In the genomic region with DNA sequence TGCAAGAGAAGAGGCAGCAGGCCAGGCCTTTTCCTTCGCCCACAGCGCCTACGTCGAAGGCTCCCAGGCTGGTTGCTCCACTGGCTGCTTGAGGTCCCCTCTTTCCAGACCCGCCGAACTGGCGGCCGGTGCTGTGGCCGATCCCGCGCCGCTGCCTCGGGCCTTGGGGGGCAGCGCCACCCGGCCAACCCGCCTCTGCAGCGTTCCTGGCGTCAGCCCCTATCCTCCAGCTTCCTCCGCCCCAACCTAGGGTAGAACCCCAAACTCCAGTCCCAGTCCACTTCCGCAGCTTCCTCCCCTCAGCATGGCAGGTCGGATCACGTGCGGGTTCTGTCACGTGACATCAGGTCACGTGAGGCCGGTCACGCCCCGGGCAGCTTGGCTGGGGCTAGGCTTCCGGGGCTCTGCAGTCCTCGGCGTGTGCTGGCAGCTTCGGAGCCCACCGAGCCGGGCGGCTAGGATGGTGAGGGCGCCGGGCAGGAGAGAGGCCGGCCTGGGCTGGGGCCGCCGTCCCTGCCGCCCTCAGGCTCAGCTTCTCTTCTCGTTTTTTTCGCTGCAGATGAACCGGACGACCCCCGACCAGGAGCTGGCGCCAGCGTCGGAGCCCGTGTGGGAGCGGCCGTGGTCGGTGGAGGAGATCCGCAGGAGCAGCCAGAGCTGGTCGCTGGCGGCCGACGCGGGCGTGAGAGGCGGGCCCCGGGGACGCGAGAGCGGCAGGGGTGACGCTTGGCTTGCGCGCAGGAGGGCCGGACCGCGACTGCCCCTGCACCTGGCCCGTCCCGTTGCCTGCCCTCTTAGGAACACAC, we compare ENCODE assay signal across 8 cellular contexts. TPM values are rescaled to one million over a fixed set of nuclear protein-coding genes. Genes with fewer than 3 reads are reported as not detected.
DNase-seq lines count a peak whose midpoint lies in the region; ATAC-seq and TF ChIP-seq lines count a peak whose summit lies in the region.
"Not testable (repeated sequence)": the region's sequence is repeated elsewhere in the genome, so short reads cannot be mapped to it uniquely, and the experiment has no call there.

A gene with protein sequence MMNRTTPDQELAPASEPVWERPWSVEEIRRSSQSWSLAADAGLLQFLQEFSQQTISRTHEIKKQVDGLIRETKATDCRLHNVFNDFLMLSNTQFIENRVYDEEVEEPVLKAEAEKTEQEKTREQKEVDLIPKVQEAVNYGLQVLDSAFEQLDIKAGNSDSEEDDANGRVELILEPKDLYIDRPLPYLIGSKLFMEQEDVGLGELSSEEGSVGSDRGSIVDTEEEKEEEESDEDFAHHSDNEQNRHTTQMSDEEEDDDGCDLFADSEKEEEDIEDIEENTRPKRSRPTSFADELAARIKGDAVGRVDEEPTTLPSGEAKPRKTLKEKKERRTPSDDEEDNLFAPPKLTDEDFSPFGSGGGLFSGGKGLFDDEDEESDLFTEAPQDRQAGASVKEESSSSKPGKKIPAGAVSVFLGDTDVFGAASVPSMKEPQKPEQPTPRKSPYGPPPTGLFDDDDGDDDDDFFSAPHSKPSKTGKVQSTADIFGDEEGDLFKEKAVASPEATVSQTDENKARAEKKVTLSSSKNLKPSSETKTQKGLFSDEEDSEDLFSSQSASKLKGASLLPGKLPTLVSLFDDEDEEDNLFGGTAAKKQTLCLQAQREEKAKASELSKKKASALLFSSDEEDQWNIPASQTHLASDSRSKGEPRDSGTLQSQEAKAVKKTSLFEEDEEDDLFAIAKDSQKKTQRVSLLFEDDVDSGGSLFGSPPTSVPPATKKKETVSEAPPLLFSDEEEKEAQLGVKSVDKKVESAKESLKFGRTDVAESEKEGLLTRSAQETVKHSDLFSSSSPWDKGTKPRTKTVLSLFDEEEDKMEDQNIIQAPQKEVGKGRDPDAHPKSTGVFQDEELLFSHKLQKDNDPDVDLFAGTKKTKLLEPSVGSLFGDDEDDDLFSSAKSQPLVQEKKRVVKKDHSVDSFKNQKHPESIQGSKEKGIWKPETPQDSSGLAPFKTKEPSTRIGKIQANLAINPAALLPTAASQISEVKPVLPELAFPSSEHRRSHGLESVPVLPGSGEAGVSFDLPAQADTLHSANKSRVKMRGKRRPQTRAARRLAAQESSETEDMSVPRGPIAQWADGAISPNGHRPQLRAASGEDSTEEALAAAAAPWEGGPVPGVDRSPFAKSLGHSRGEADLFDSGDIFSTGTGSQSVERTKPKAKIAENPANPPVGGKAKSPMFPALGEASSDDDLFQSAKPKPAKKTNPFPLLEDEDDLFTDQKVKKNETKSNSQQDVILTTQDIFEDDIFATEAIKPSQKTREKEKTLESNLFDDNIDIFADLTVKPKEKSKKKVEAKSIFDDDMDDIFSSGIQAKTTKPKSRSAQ (N-terminal part only) (plus strand): TSS at position 409 of the 806 bp plus-strand sequence. CDS start 52 bp downstream, at position 461.

- not testable (repeated sequence) for H3K4me1 Mint-ChIP-seq in dendritic cell treated with granulocyte-macrophage colony-stimulating factor and Interleukin-4, amounts not matched to agents 40 ng/mL and 50 ng/mL, for 4 days (ENCODE audit: low read depth)

- H3K4me3 ChIP-seq in BJ (ENCODE audit: low read depth, low read length): peak within 1 kb of the TSS; percentile 78
- H3K4me3 ChIP-seq in left lung: peak within 1 kb of the TSS; percentile 56 to 65

- not testable (repeated sequence) for H3K9me3 ChIP-seq in left lung

- not testable (repeated sequence) for H3K9me3 Mint-ChIP-seq in dendritic cell treated with granulocyte-macrophage colony-stimulating factor and Interleukin-4, amounts not matched to agents 40 ng/mL and 50 ng/mL, for 4 days

- H3K27ac Mint-ChIP-seq in dendritic cell treated with granulocyte-macrophage colony-stimulating factor and Interleukin-4, amounts not matched to agents 40 ng/mL and 50 ng/mL, for 4 days: peak within 1 kb of the TSS; percentile 94

- peak within 1 kb of the TSS; percentile 69 to 82 for H3K27ac ChIP-seq in left lung

- H3K36me3 Mint-ChIP-seq in dendritic cell treated with granulocyte-macrophage colony-stimulating factor and Interleukin-4, amounts not matched to agents 40 ng/mL and 50 ng/mL, for 4 days (ENCODE audit: low read depth): peaks cover 26% of the 10 kb centered on the region

- not testable (repeated sequence) for H3K4me1 ChIP-seq in left lung

- H3K4me3 Mint-ChIP-seq in dendritic cell treated with granulocyte-macrophage colony-stimulating factor and Interleukin-4, amounts not matched to agents 40 ng/mL and 50 ng/mL, for 4 days: peak within 1 kb of the TSS; percentile 90

- TF ChIP-seq CTCF in BJ (IDR thresholded peaks at IDR 0.05; ENCODE audit: insufficient read depth, low read depth, low read length); left lung (IDR thresholded peaks at IDR 0.05): not testable (repeated sequence)

- H3K36me3 ChIP-seq in BJ (ENCODE audit: control insufficient read depth, insufficient read depth, low read length); left lung: not testable (repeated sequence)

- H3K27me3 ChIP-seq in BJ (ENCODE audit: control insufficient read depth, insufficient read depth, low read length); left lung: not testable (repeated sequence)

- DNase-seq in BJ (ENCODE audit: low read depth): not testable (repeated sequence)
- DNase-seq in NCI-H748 (lab: John Stamatoyannopoulos, UW; ENCODE audit: unreplicated experiment) (peak; percentile 87), left lung (peak; percentile 90 to 91)
- peak; percentile 74 to 95 for DNase-seq in activated CD4-positive, alpha-beta T cell treated with anti-CD3 and anti-CD28 coated beads, Interleukin-2, amount 50 U/mL, for 24 hours (ENCODE audit: low read depth in 1 of 2, low spot score in 1 of 2)
- DNase-seq in stimulated activated CD4-positive, alpha-beta T cell treated with anti-CD3 and anti-CD28 coated beads, Interleukin-2, amount 100 ng/mL, for 4 hours (ENCODE audit: low read depth): peak; percentile 88

- POLR2A ChIA-PET in BJ (lab: Charles Lee): not testable (repeated sequence)

- intact Hi-C loops in dendritic cell treated with granulocyte-macrophage colony-stimulating factor and Interleukin-4, amounts not matched to agents 40 ng/mL and 50 ng/mL, for 4 days (cut with micrococcal nuclease): loop anchor here (10.0 kb wide), 1 partner anchor 257 kb away; no protein-coding TSS in a partner anchor
- intact Hi-C loops in left lung (cut with DNase I): not testable (repeated sequence)

- not testable (repeated sequence) for H3K27me3 Mint-ChIP-seq in dendritic cell treated with granulocyte-macrophage colony-stimulating factor and Interleukin-4, amounts not matched to agents 40 ng/mL and 50 ng/mL, for 4 days

- CTCF ChIA-PET in BJ (lab: Yijun Ruan, JAX): not testable (repeated sequence)

- peak; percentile 95 for ATAC-seq in GM19328 (IDR thresholded peaks at IDR 0.05; ENCODE audit: unreplicated experiment)
- ATAC-seq in HG03457 (IDR thresholded peaks at IDR 0.05; ENCODE audit: unreplicated experiment): peak; percentile 91
- ATAC-seq in left lung: peak; percentile 98

RNA-seq across cellular contexts. Expression of the gene that starts here (rescaled TPM):
- 28.4 and 38.1 TPM in 2 replicates for polyA plus RNA-seq in BJ (2011; rRNA removed)
- 18.0 and 22.1 TPM in 2 replicates for polyA minus RNA-seq in BJ (2011; rRNA and poly(A)+ RNA removed)
- total RNA-seq in left lung: 10 to 100 TPM; 49.1 to 54.2 TPM
